In the genomic region with DNA sequence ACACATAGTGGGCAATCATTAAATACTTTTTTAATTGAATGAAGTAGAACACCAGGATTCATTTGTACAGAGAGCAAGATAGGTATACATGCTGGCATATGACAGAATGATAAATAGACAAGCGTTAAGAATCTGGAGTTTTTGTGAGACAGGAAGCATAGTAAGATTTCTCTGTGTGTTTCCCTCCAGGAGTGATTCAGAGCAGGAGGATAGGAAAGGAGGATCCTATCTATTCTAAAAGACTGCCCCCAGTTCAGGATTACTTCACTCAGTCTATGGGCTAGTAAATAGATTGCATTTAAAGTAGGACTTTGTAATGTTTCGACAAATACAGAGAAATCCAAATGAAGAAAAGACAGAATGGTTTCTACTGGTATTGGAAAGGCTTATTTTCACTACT, we compare ENCODE assay signal across 27 cellular contexts.
DNase-seq lines count a peak whose midpoint lies in the region; ATAC-seq and TF ChIP-seq lines count a peak whose summit lies in the region.
"Had no signal": no experiment of that assay in that cellular context is flagged by ENCODE, and none has a peak within 500 bp of the region (broad histone marks: within the 10 kb centered on the region; RNA-seq: fewer than 3 reads in every experiment).

No MANE protein-coding gene starts in this region.

- no peaks in the 10 kb centered on the region for H3K4me1 Mint-ChIP-seq in natural killer cell treated with Interleukin-12 subunit alpha and Interleukin-12 subunit beta and Interleukin-15 and Interleukin-18, amount 100 ng/mL, for 72 hours (ENCODE audit: low read depth in 2 of 2)
- H3K4me1 Mint-ChIP-seq: CD8-positive, alpha-beta memory T cell; naive thymus-derived CD4-positive, alpha-beta T cell; stimulated activated naive B cell treated with anti-CD40 and anti-IgM and Interleukin-4, amounts not matched to agents 10 μg/mL and 1 μg/mL and 100 μg/mL, for 72 hours had no signal

- peak overlapping the region; percentile 73 to 79 for H3K27ac ChIP-seq in uterus
- H3K27ac ChIP-seq: colonic mucosa had no signal

- H3K36me3 ChIP-seq in adipocyte (ENCODE audit: control insufficient read depth, insufficient read depth, low read length, severe bottlenecking) (no peaks in the 10 kb centered on the region), uterus (no peaks in the 10 kb centered on the region)
- H3K36me3 ChIP-seq: colonic mucosa, MG63 had no signal

- no peak for ATAC-seq in natural killer cell treated with Interleukin-12 subunit alpha and Interleukin-12 subunit beta and Interleukin-15 and Interleukin-18, amount 100 ng/mL, for 72 hours
- ATAC-seq: activated CD8-positive, alpha-beta T cell treated with anti-CD3 and anti-CD28 coated beads for 36 hours; K562; naive thymus-derived CD4-positive, alpha-beta T cell; stimulated activated naive B cell treated with anti-CD40 and anti-IgM and Interleukin-4, amounts not matched to agents 10 μg/mL and 1 μg/mL and 100 μg/mL, for 72 hours had no signal

- peak; percentile 16 for DNase-seq in HT1080 (ENCODE audit: low read depth)
- DNase-seq in adipocyte (ENCODE audit: low read depth): no peak
- peak; percentile 23 for DNase-seq in glomerular visceral epithelial cell (ENCODE audit: extremely low spot score)
- no peak for DNase-seq in uterus
- no peak for DNase-seq in medulla oblongata (ENCODE audit: extremely low spot score)
- DNase-seq in NCI-H2107 treated with DMSO at 0.1 percent for 48 hours (lab: John Stamatoyannopoulos, UW; ENCODE audit: unreplicated experiment): no peak
- DNase-seq in natural killer cell treated with Interleukin-12 subunit alpha and Interleukin-12 subunit beta and Interleukin-15 and Interleukin-18, amount 100 ng/mL, for 72 hours (ENCODE audit: low spot score): no peak
- DNase-seq: activated CD4-positive, CD25-positive, alpha-beta regulatory T cell treated with anti-CD3 and anti-CD28 coated beads, Interleukin-2, amount 50 U/mL, for 72 hours; activated CD8-positive, alpha-beta T cell treated with anti-CD3 and anti-CD28 coated beads for 36 hours; activated effector memory CD4-positive, alpha-beta T cell treated with anti-CD3 and anti-CD28 coated beads, Interleukin-2, amount 50 U/mL, for 16 hours; CD8-positive, alpha-beta memory T cell; colonic mucosa; DMS153; GF-D8; glutamatergic neuron; GOT3; left cardiac atrium; mesendoderm; naive thymus-derived CD4-positive, alpha-beta T cell; NCI-H1417; SHP77; stimulated activated CD4-positive, alpha-beta T cell treated with anti-CD3 and anti-CD28 coated beads, Interleukin-2, amount 100 ng/mL, for 48 hours; stimulated activated naive B cell treated with anti-CD40 and anti-IgM and Interleukin-4, amounts not matched to agents 10 μg/mL and 1 μg/mL and 100 μg/mL, for 72 hours; T-helper 1 cell had no signal

- H3K9me3 ChIP-seq in adipocyte (ENCODE audit: control insufficient read depth, low read length) (no peaks in the 10 kb centered on the region), uterus (no peaks in the 10 kb centered on the region)
- H3K9me3 ChIP-seq: colonic mucosa, MG63 had no signal

- H3K4me3 ChIP-seq in adipocyte (ENCODE audit: low read length): peak overlapping the region; percentile 26
- H3K4me3 ChIP-seq in uterus: no peak overlapping the region
- H3K4me3 ChIP-seq: colonic mucosa, K562, MG63 had no signal

- H3K27me3 Mint-ChIP-seq in natural killer cell treated with Interleukin-12 subunit alpha and Interleukin-12 subunit beta and Interleukin-15 and Interleukin-18, amount 100 ng/mL, for 72 hours: no peaks in the 10 kb centered on the region
- H3K27me3 Mint-ChIP-seq: activated CD8-positive, alpha-beta T cell treated with anti-CD3 and anti-CD28 coated beads for 36 hours; CD8-positive, alpha-beta memory T cell; naive thymus-derived CD4-positive, alpha-beta T cell; stimulated activated naive B cell treated with anti-CD40 and anti-IgM and Interleukin-4, amounts not matched to agents 10 μg/mL and 1 μg/mL and 100 μg/mL, for 72 hours had no signal

- peaks cover 25% of the 10 kb centered on the region for H3K9me3 Mint-ChIP-seq in natural killer cell treated with Interleukin-12 subunit alpha and Interleukin-12 subunit beta and Interleukin-15 and Interleukin-18, amount 100 ng/mL, for 72 hours

- no peak overlapping the region for H3K4me3 Mint-ChIP-seq in natural killer cell treated with Interleukin-12 subunit alpha and Interleukin-12 subunit beta and Interleukin-15 and Interleukin-18, amount 100 ng/mL, for 72 hours
- H3K4me3 Mint-ChIP-seq: activated CD8-positive, alpha-beta T cell treated with anti-CD3 and anti-CD28 coated beads for 36 hours; brain; CD8-positive, alpha-beta memory T cell; naive thymus-derived CD4-positive, alpha-beta T cell; stimulated activated naive B cell treated with anti-CD40 and anti-IgM and Interleukin-4, amounts not matched to agents 10 μg/mL and 1 μg/mL and 100 μg/mL, for 72 hours had no signal

- no peak for TF ChIP-seq POLR2A in uterus (IDR thresholded peaks at IDR 0.05)

- peak overlapping the region; percentile 22 for H3K9ac ChIP-seq in adipocyte (ENCODE audit: low read length)

- TF ChIP-seq CTCF in uterus (IDR thresholded peaks at IDR 0.05): no peak

- no peaks in the 10 kb centered on the region for H3K36me3 Mint-ChIP-seq in natural killer cell treated with Interleukin-12 subunit alpha and Interleukin-12 subunit beta and Interleukin-15 and Interleukin-18, amount 100 ng/mL, for 72 hours
- H3K36me3 Mint-ChIP-seq: brain; CD8-positive, alpha-beta memory T cell; naive thymus-derived CD4-positive, alpha-beta T cell; stimulated activated naive B cell treated with anti-CD40 and anti-IgM and Interleukin-4, amounts not matched to agents 10 μg/mL and 1 μg/mL and 100 μg/mL, for 72 hours had no signal

- intact Hi-C loops in uterus (cut with DNase I; ENCODE audit: low total_unique reads): no loop called here

- H3K4me1 ChIP-seq in adipocyte (ENCODE audit: control insufficient read depth, insufficient read depth, low read length) (peaks cover 41% of the 10 kb centered on the region), uterus (peaks cover 0 to 7% of the 10 kb centered on the region in 2 donors)
- H3K4me1 ChIP-seq: colonic mucosa had no signal

- H3K27ac Mint-ChIP-seq in natural killer cell treated with Interleukin-12 subunit alpha and Interleukin-12 subunit beta and Interleukin-15 and Interleukin-18, amount 100 ng/mL, for 72 hours: no peak overlapping the region
- H3K27ac Mint-ChIP-seq: activated CD8-positive, alpha-beta T cell treated with anti-CD3 and anti-CD28 coated beads for 36 hours; CD8-positive, alpha-beta memory T cell; naive thymus-derived CD4-positive, alpha-beta T cell; stimulated activated naive B cell treated with anti-CD40 and anti-IgM and Interleukin-4, amounts not matched to agents 10 μg/mL and 1 μg/mL and 100 μg/mL, for 72 hours had no signal

- no peaks in the 10 kb centered on the region for H3K27me3 ChIP-seq in adipocyte (replicated peaks; ENCODE audit: control insufficient read depth, insufficient read depth, low read length)
- no peaks in the 10 kb centered on the region for H3K27me3 ChIP-seq in uterus
- H3K27me3 ChIP-seq: colonic mucosa, MG63 had no signal

Comparison
In these comparisons a context has a peak if more than half of its experiments do, and no peak if none do; other contexts are left out.
1. DNase-seq: peak in HT1080 (single experiment) and glomerular visceral epithelial cell (single experiment); none in adipocyte (single experiment), uterus (0 of 2), medulla oblongata (single experiment), NCI-H2107 treated with DMSO at 0.1 percent for 48 hours (single experiment) and natural killer cell treated with Interleukin-12 subunit alpha and Interleukin-12 subunit beta and Interleukin-15 and Interleukin-18, amount 100 ng/mL, for 72 hours (single experiment).